1 cellular context compared by ENCODE assay signal in genomic region chr15:64092864-64093626, GRCh38.
TF ChIP-seq lines count a peak whose summit lies in the region.

No MANE protein-coding gene starts in this region.

TF ChIP-seq in HepG2, 621 proteins besides CTCF, POLR2A, EP300 and RAD21 (continued from another document and continues in another):
- TF ChIP-seq, protein P1, sequence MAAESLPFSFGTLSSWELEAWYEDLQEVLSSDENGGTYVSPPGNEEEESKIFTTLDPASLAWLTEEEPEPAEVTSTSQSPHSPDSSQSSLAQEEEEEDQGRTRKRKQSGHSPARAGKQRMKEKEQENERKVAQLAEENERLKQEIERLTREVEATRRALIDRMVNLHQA (CRISPR knock-in tag; IDR thresholded peaks at IDR 0.05) = no peak
- TF ChIP-seq KLF16 (CRISPR knock-in tag; IDR thresholded peaks at IDR 0.05) (no peak), ZNF768 (CRISPR knock-in tag; IDR thresholded peaks at IDR 0.05) (no peak), NFRKB (IDR thresholded peaks at IDR 0.05) (no peak), STAT6 (CRISPR knock-in tag; IDR thresholded peaks at IDR 0.05; ENCODE audit: borderline replicate concordance) (no peak), ZNF121 (CRISPR knock-in tag; IDR thresholded peaks at IDR 0.05) (no peak), ZNF407 (CRISPR knock-in tag; IDR thresholded peaks at IDR 0.05; ENCODE audit: not compliant biosample characterization) (no peak), PHF8 (CRISPR knock-in tag; IDR thresholded peaks at IDR 0.05) (0 out of 2 replicates have a peak, but pooled peaks have one; percentile 2), ZBTB3 (CRISPR knock-in tag; IDR thresholded peaks at IDR 0.05; ENCODE audit: borderline replicate concordance, low read depth) (no peak), ZNF740 (CRISPR knock-in tag; IDR thresholded peaks at IDR 0.05) (no peak), ZNF7 (CRISPR knock-in tag; IDR thresholded peaks at IDR 0.05) (no peak), ZNF563 (CRISPR knock-in tag; IDR thresholded peaks at IDR 0.05) (no peak), SP5 (CRISPR knock-in tag; IDR thresholded peaks at IDR 0.05; ENCODE audit: borderline replicate concordance, low read depth) (no peak), ZNF850 (CRISPR knock-in tag; conservative IDR thresholded peaks at IDR 0.05) (no peak), HMGA1 (CRISPR knock-in tag; conservative IDR thresholded peaks at IDR 0.05) (no peak), CC2D1A (CRISPR knock-in tag; IDR thresholded peaks at IDR 0.05) (no peak), ZNF616 (CRISPR knock-in tag; IDR thresholded peaks at IDR 0.05; ENCODE audit: low read depth) (no peak), ZNF331 (CRISPR knock-in tag; IDR thresholded peaks at IDR 0.05) (peak; percentile 56), FOXP1 (IDR thresholded peaks at IDR 0.05) (no peak), FOXP1 (CRISPR knock-in tag; IDR thresholded peaks at IDR 0.05) (no peak), ZNF510 (CRISPR knock-in tag; IDR thresholded peaks at IDR 0.05; ENCODE audit: low read depth) (0 out of 2 replicates have a peak, but pooled peaks have one; percentile 17), DMTF1 (CRISPR knock-in tag; IDR thresholded peaks at IDR 0.05) (no peak), TOE1 (CRISPR knock-in tag; IDR thresholded peaks at IDR 0.05) (no peak), RARA (CRISPR knock-in tag; IDR thresholded peaks at IDR 0.05) (0 out of 2 replicates have a peak, but pooled peaks have one; percentile 8), KAT8 (CRISPR knock-in tag; IDR thresholded peaks at IDR 0.05) (no peak), ZFP36L1 (CRISPR knock-in tag; IDR thresholded peaks at IDR 0.05) (no peak), MIER2 (CRISPR knock-in tag; IDR thresholded peaks at IDR 0.05) (no peak), ZNF124 (CRISPR knock-in tag; IDR thresholded peaks at IDR 0.05) (no peak), MTF1 (CRISPR knock-in tag; IDR thresholded peaks at IDR 0.05) (no peak), BORCS8-MEF2B (CRISPR knock-in tag; IDR thresholded peaks at IDR 0.05) (no peak), ZNF17 (CRISPR knock-in tag; IDR thresholded peaks at IDR 0.05) (no peak), ZNF12 (CRISPR knock-in tag; IDR thresholded peaks at IDR 0.05) (peak; percentile 47; the same call in 1 of the 2 replicates), IKZF1 (IDR thresholded peaks at IDR 0.05) (no peak)
- TF ChIP-seq, protein P2, sequence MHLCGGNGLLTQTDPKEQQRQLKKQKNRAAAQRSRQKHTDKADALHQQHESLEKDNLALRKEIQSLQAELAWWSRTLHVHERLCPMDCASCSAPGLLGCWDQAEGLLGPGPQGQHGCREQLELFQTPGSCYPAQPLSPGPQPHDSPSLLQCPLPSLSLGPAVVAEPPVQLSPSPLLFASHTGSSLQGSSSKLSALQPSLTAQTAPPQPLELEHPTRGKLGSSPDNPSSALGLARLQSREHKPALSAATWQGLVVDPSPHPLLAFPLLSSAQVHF (CRISPR knock-in tag; IDR thresholded peaks at IDR 0.05) = no peak
- TF ChIP-seq, protein P3, sequence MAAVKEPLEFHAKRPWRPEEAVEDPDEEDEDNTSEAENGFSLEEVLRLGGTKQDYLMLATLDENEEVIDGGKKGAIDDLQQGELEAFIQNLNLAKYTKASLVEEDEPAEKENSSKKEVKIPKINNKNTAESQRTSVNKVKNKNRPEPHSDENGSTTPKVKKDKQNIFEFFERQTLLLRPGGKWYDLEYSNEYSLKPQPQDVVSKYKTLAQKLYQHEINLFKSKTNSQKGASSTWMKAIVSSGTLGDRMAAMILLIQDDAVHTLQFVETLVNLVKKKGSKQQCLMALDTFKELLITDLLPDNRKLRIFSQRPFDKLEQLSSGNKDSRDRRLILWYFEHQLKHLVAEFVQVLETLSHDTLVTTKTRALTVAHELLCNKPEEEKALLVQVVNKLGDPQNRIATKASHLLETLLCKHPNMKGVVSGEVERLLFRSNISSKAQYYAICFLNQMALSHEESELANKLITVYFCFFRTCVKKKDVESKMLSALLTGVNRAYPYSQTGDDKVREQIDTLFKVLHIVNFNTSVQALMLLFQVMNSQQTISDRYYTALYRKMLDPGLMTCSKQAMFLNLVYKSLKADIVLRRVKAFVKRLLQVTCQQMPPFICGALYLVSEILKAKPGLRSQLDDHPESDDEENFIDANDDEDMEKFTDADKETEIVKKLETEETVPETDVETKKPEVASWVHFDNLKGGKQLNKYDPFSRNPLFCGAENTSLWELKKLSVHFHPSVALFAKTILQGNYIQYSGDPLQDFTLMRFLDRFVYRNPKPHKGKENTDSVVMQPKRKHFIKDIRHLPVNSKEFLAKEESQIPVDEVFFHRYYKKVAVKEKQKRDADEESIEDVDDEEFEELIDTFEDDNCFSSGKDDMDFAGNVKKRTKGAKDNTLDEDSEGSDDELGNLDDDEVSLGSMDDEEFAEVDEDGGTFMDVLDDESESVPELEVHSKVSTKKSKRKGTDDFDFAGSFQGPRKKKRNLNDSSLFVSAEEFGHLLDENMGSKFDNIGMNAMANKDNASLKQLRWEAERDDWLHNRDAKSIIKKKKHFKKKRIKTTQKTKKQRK (IDR thresholded peaks at IDR 0.05; ENCODE audit: low read length) = no peak
- TF ChIP-seq, protein P4, sequence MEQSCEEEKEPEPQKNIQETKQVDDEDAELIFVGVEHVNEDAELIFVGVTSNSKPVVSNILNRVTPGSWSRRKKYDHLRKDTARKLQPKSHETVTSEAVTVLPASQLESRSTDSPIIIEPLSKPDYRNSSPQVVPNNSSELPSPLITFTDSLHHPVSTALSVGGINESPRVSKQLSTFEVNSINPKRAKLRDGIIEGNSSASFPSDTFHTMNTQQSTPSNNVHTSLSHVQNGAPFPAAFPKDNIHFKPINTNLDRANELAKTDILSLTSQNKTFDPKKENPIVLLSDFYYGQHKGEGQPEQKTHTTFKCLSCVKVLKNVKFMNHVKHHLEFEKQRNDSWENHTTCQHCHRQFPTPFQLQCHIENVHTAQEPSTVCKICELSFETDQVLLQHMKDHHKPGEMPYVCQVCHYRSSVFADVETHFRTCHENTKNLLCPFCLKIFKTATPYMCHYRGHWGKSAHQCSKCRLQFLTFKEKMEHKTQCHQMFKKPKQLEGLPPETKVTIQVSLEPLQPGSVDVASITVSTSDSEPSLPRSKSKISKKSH (CRISPR knock-in tag; IDR thresholded peaks at IDR 0.05; ENCODE audit: borderline replicate concordance) = no peak; the same call in 1 of the 2 replicates
- TF ChIP-seq, protein P5, sequence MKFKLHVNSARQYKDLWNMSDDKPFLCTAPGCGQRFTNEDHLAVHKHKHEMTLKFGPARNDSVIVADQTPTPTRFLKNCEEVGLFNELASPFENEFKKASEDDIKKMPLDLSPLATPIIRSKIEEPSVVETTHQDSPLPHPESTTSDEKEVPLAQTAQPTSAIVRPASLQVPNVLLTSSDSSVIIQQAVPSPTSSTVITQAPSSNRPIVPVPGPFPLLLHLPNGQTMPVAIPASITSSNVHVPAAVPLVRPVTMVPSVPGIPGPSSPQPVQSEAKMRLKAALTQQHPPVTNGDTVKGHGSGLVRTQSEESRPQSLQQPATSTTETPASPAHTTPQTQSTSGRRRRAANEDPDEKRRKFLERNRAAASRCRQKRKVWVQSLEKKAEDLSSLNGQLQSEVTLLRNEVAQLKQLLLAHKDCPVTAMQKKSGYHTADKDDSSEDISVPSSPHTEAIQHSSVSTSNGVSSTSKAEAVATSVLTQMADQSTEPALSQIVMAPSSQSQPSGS (CRISPR knock-in tag; IDR thresholded peaks at IDR 0.05) = no peak
- TF ChIP-seq, protein P6, sequence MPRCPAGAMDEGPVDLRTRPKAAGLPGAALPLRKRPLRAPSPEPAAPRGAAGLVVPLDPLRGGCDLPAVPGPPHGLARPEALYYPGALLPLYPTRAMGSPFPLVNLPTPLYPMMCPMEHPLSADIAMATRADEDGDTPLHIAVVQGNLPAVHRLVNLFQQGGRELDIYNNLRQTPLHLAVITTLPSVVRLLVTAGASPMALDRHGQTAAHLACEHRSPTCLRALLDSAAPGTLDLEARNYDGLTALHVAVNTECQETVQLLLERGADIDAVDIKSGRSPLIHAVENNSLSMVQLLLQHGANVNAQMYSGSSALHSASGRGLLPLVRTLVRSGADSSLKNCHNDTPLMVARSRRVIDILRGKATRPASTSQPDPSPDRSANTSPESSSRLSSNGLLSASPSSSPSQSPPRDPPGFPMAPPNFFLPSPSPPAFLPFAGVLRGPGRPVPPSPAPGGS (CRISPR knock-in tag; IDR thresholded peaks at IDR 0.05) = no peak
